9 cellular contexts compared by ENCODE assay signal in the genomic region with DNA sequence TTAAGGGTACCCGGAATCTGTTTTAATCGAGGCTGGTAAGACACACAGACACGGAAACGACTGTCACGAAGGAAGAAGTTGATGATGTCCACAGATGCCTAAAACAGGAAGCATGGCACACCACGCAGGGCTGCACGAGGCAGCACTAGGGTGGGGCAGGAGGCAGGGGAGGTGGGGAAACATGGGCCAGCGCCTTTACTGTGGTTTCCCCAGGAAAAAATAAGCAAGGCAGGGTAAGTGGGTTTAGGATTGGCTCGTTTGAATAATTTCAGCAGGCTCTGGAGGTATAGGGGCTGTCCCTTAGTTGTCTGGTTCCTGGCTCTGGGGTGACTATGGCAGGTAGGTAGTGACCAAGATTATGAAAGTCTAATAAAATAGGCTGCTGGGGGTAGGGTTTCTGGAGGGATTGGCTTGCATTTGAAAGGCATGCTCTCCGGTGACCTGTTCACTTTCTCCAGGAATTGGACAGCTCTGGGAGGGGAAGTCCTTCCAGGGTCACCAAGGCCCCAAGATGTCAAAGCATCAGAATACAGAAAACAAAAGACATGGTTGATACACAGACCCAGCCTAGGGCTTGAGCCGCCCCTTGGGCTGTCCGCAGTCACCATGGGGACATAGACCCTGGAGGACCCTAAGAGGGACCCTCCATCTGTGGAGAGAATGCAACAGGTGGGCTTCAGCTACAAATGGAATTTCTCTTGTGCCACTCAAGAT. TPM values are rescaled to one million over a fixed set of nuclear protein-coding genes. Genes with fewer than 3 reads are reported as not detected.
DNase-seq lines count a peak whose midpoint lies in the region; ATAC-seq and TF ChIP-seq lines count a peak whose summit lies in the region.
"Had no signal": no experiment of that assay in that cellular context is flagged by ENCODE, and none has a peak within 500 bp of the region (broad histone marks: within the 10 kb centered on the region; RNA-seq: fewer than 3 reads in every experiment).

No MANE protein-coding gene starts in this region.

- DNase-seq in stimulated activated naive CD4-positive, alpha-beta T cell (lab: John Stamatoyannopoulos, UW): peak in 4 of 6 experiments; percentile 20 to 74 (median 68)
- DNase-seq in stimulated activated naive CD4-positive, alpha-beta T cell treated with Interleukin-2 at 50 U/mL for 16 hours (lab: John Stamatoyannopoulos, UW): no peak
- DNase-seq in activated CD8-positive, alpha-beta memory T cell treated with anti-CD3 and anti-CD28 coated beads, Interleukin-2, amount 10 ng/mL, durations not matched to agents 7 days and 5 days: peak; percentile 82
- DNase-seq in left lung (peak; percentile 77 to 91), upper lobe of right lung (peak; percentile 80), EL (no peak), NCI-H524 (lab: John Stamatoyannopoulos, UW) (no peak), NCI-H748 treated with DMSO at 0.1 percent for 48 hours (lab: John Stamatoyannopoulos, UW) (no peak)

- no peaks in the 10 kb centered on the region for H3K36me3 Mint-ChIP-seq in activated CD8-positive, alpha-beta memory T cell treated with anti-CD3 and anti-CD28 coated beads, Interleukin-2, amount 10 ng/mL, durations not matched to agents 7 days and 5 days

- H3K4me3 ChIP-seq in left lung (no peak overlapping the region), upper lobe of right lung (no peak overlapping the region)

- H3K4me1 ChIP-seq in left lung (peaks cover 11 to 43% of the 10 kb centered on the region in 2 donors), upper lobe of right lung (peaks cover 32% of the 10 kb centered on the region)

- CTCF ChIA-PET in activated CD8-positive, alpha-beta memory T cell treated with anti-CD3 and anti-CD28 coated beads, Interleukin-2, amount 10 ng/mL, durations not matched to agents 7 days and 5 days (lab: Charles Lee): interaction anchor here (0.6 kb wide), 1 partner anchor 89 kb away, joined by 4 read pairs; no protein-coding TSS in a partner anchor

- H3K9me3 ChIP-seq in left lung (no peaks in the 10 kb centered on the region), upper lobe of right lung (no peaks in the 10 kb centered on the region)

- peak; percentile 89 for ATAC-seq in activated CD8-positive, alpha-beta memory T cell treated with anti-CD3 and anti-CD28 coated beads, Interleukin-2, amount 10 ng/mL, durations not matched to agents 7 days and 5 days
- ATAC-seq in left lung (peak; percentile 22), upper lobe of right lung (peak; percentile 82)

- TF ChIP-seq CTCF in left lung (IDR thresholded peaks at IDR 0.05) (no peak), upper lobe of right lung (IDR thresholded peaks at IDR 0.05) (no peak)

- intact Hi-C loops in left lung (cut with DNase I): no loop called here
- intact Hi-C loops in upper lobe of right lung (cut with DNase I): no loop called here

- no peaks in the 10 kb centered on the region for H3K9me3 Mint-ChIP-seq in activated CD8-positive, alpha-beta memory T cell treated with anti-CD3 and anti-CD28 coated beads, Interleukin-2, amount 10 ng/mL, durations not matched to agents 7 days and 5 days (ENCODE audit: low read depth)

- peaks cover 21% of the 10 kb centered on the region for H3K4me1 Mint-ChIP-seq in activated CD8-positive, alpha-beta memory T cell treated with anti-CD3 and anti-CD28 coated beads, Interleukin-2, amount 10 ng/mL, durations not matched to agents 7 days and 5 days

- no peaks in the 10 kb centered on the region for H3K27me3 ChIP-seq in left lung
- no peaks in the 10 kb centered on the region for H3K27me3 ChIP-seq in upper lobe of right lung

- peak overlapping the region; percentile 63 for H3K27ac Mint-ChIP-seq in activated CD8-positive, alpha-beta memory T cell treated with anti-CD3 and anti-CD28 coated beads, Interleukin-2, amount 10 ng/mL, durations not matched to agents 7 days and 5 days

- no peak overlapping the region for H3K4me3 Mint-ChIP-seq in activated CD8-positive, alpha-beta memory T cell treated with anti-CD3 and anti-CD28 coated beads, Interleukin-2, amount 10 ng/mL, durations not matched to agents 7 days and 5 days

- H3K27ac ChIP-seq in left lung: peak overlapping the region in 1 of 2 donors; percentile 82
- H3K27ac ChIP-seq in upper lobe of right lung: no peak overlapping the region

- H3K36me3 ChIP-seq in left lung: no peaks in the 10 kb centered on the region
- no peaks in the 10 kb centered on the region for H3K36me3 ChIP-seq in upper lobe of right lung

- H3K27me3 Mint-ChIP-seq in activated CD8-positive, alpha-beta memory T cell treated with anti-CD3 and anti-CD28 coated beads, Interleukin-2, amount 10 ng/mL, durations not matched to agents 7 days and 5 days: peaks cover 5% of the 10 kb centered on the region

RNA-seq across cellular contexts. Expression of a gene that starts 35.3 kb away (rescaled TPM):
- 1 to 10 TPM in 1 of 2 experiments, under 1 TPM in 1; 0.54 to 1.7 TPM for total RNA-seq in activated CD8-positive, alpha-beta memory T cell treated with anti-CD3 and anti-CD28 coated beads, Interleukin-2, amount 10 ng/mL, durations not matched to agents 7 days and 5 days
- total RNA-seq in left lung (1 to 10 TPM in 1 of 2 donors, not detected in 1; 1.5 TPM), upper lobe of right lung (not detected)
- total RNA-seq: SK-MEL-5 had no signal

Comparison
In these comparisons a context has a peak if more than half of its experiments do, and no peak if none do; other contexts are left out.
1. DNase-seq: peak in stimulated activated naive CD4-positive, alpha-beta T cell (4 of 6), activated CD8-positive, alpha-beta memory T cell treated with anti-CD3 and anti-CD28 coated beads, Interleukin-2, amount 10 ng/mL, durations not matched to agents 7 days and 5 days (single experiment), left lung (2 of 2) and upper lobe of right lung (single experiment); none in stimulated activated naive CD4-positive, alpha-beta T cell treated with Interleukin-2 at 50 U/mL for 16 hours (single experiment), EL (single experiment), NCI-H524 (0 of 2) and NCI-H748 treated with DMSO at 0.1 percent for 48 hours (single experiment).
2. ATAC-seq: peak in every context shown above with its lines; median percentile 89 in activated CD8-positive, alpha-beta memory T cell treated with anti-CD3 and anti-CD28 coated beads, Interleukin-2, amount 10 ng/mL, durations not matched to agents 7 days and 5 days; 82 in upper lobe of right lung; 22 in left lung.